8 cellular contexts compared by ENCODE assay signal in genomic region chr14:88492272-88493089, GRCh38.
DNase-seq lines count a peak whose midpoint lies in the region; ATAC-seq and TF ChIP-seq lines count a peak whose summit lies in the region.

No MANE protein-coding gene starts in this region.

- no peak overlapping the region for H3K4me3 Mint-ChIP-seq in CD4-positive, alpha-beta memory T cell
- peak overlapping the region; percentile 44 for H3K4me3 Mint-ChIP-seq in dendritic cell treated with granulocyte-macrophage colony-stimulating factor and Interleukin-4, amounts not matched to agents 40 ng/mL and 50 ng/mL, for 4 days

- no peak overlapping the region for H3K4me3 ChIP-seq in CD4-positive, alpha-beta memory T cell (ENCODE audit: low read length in 2 of 2)
- H3K4me3 ChIP-seq in lower leg skin (ENCODE audit: low read depth, poor library complexity, severe bottlenecking), result no peak overlapping the region

- no peaks in the 10 kb centered on the region for H3K9me3 Mint-ChIP-seq in CD4-positive, alpha-beta memory T cell
- H3K9me3 Mint-ChIP-seq in dendritic cell treated with granulocyte-macrophage colony-stimulating factor and Interleukin-4, amounts not matched to agents 40 ng/mL and 50 ng/mL, for 4 days, result no peaks in the 10 kb centered on the region

- peak overlapping the region in 1 of 7 donors; percentile 15 for H3K27ac Mint-ChIP-seq in CD4-positive, alpha-beta memory T cell
- H3K27ac Mint-ChIP-seq in dendritic cell treated with granulocyte-macrophage colony-stimulating factor and Interleukin-4, amounts not matched to agents 40 ng/mL and 50 ng/mL, for 4 days, result no peak overlapping the region

- CTCF ChIA-PET in CD4-positive, alpha-beta memory T cell (lab: Charles Lee; ENCODE audit: partially characterized antibody), result interaction anchor here (0.7 to 2.1 kb wide), 9 partner anchors 10 to 547 kb away, joined by 3 to 6 read pairs (median 3); no protein-coding TSS in a partner anchor

- no peak overlapping the region for H3K27ac ChIP-seq in CD4-positive, alpha-beta memory T cell (ENCODE audit: low read depth, low read length)

- TF ChIP-seq CTCF in lower leg skin (IDR thresholded peaks at IDR 0.05), result peak in 1 of 3 donors; percentile 81

- H3K27me3 ChIP-seq in CD4-positive, alpha-beta memory T cell (ENCODE audit: insufficient read depth, low read length), result no peaks in the 10 kb centered on the region

- ATAC-seq in HG03342 (IDR thresholded peaks at IDR 0.05; ENCODE audit: unreplicated experiment), result peak; percentile 94

- 58 to 59% methylated on average over 12 of the region's 12 CpGs for WGBS in lower leg skin, 2 donors

- intact Hi-C loops in CD4-positive, alpha-beta memory T cell (cut with micrococcal nuclease), result loop anchor here (2.0 kb wide), 2 partner anchors 64 to 1422 kb away; no protein-coding TSS in a partner anchor
- intact Hi-C loops in dendritic cell treated with granulocyte-macrophage colony-stimulating factor and Interleukin-4, amounts not matched to agents 40 ng/mL and 50 ng/mL, for 4 days (cut with micrococcal nuclease), result loop anchor here (2.0 to 5.0 kb wide), 3 partner anchors 68 to 1425 kb away; no protein-coding TSS in a partner anchor
- intact Hi-C loops in lower leg skin (cut with DNase I; ENCODE audit: low total_unique reads), result no loop called here

- H3K4me1 Mint-ChIP-seq in CD4-positive, alpha-beta memory T cell, result no peaks in the 10 kb centered on the region
- H3K4me1 Mint-ChIP-seq in dendritic cell treated with granulocyte-macrophage colony-stimulating factor and Interleukin-4, amounts not matched to agents 40 ng/mL and 50 ng/mL, for 4 days (ENCODE audit: low read depth), result peaks cover 6% of the 10 kb centered on the region

- DNase-seq in CD4-positive, alpha-beta memory T cell, result peak; percentile 53 to 65 (median 56)
- DNase-seq in GM19240 (ENCODE audit: insufficient read length, low spot score) (peak; percentile 46), NCI-H524 (lab: John Stamatoyannopoulos, UW) (peak; percentile 75 to 93), lower leg skin (ENCODE audit: low spot score in 2 of 2) (peak; percentile 77 to 88)
- DNase-seq in activated CD4-positive, alpha-beta T cell treated with anti-CD3 and anti-CD28 coated beads for 48 hours, result peak; percentile 75
- peak; percentile 17 for DNase-seq in stimulated activated CD8-positive, alpha-beta memory T cell treated with anti-CD3 and anti-CD28 coated beads, Interleukin-12 subunit alpha, Interleukin-12 subunit beta, amount 100 ng/mL, for 24 hours (ENCODE audit: extremely low read depth)

- H3K27me3 Mint-ChIP-seq in CD4-positive, alpha-beta memory T cell, result peaks cover 1 to 3% of the 10 kb centered on the region in 2 donors
- peaks cover 4% of the 10 kb centered on the region for H3K27me3 Mint-ChIP-seq in dendritic cell treated with granulocyte-macrophage colony-stimulating factor and Interleukin-4, amounts not matched to agents 40 ng/mL and 50 ng/mL, for 4 days

- POLR2A ChIA-PET in CD4-positive, alpha-beta memory T cell (lab: Charles Lee; ENCODE audit: partially characterized antibody), result no interaction called here

- no peaks in the 10 kb centered on the region for H3K36me3 Mint-ChIP-seq in CD4-positive, alpha-beta memory T cell
- no peaks in the 10 kb centered on the region for H3K36me3 Mint-ChIP-seq in dendritic cell treated with granulocyte-macrophage colony-stimulating factor and Interleukin-4, amounts not matched to agents 40 ng/mL and 50 ng/mL, for 4 days (ENCODE audit: low read depth)

- no peaks in the 10 kb centered on the region for H3K36me3 ChIP-seq in CD4-positive, alpha-beta memory T cell (ENCODE audit: insufficient read depth, low read length)

- no peak for TF ChIP-seq POLR2A in lower leg skin (IDR thresholded peaks at IDR 0.05)

- no peaks in the 10 kb centered on the region for H3K4me1 ChIP-seq in CD4-positive, alpha-beta memory T cell (ENCODE audit: insufficient read depth, low read length)

- H3K9me3 ChIP-seq in CD4-positive, alpha-beta memory T cell (ENCODE audit: control insufficient read depth in 1 of 2, low read length in 2 of 2), result no peaks in the 10 kb centered on the region

Comparison
In these comparisons a context has a peak if more than half of its experiments do, and no peak if none do; other contexts are left out.
1. DNase-seq: peak in every context shown above with its lines; median percentile 84 in NCI-H524; 82 in lower leg skin; 75 in activated CD4-positive, alpha-beta T cell treated with anti-CD3 and anti-CD28 coated beads for 48 hours; 56 in CD4-positive, alpha-beta memory T cell; 46 in GM19240; 17 in stimulated activated CD8-positive, alpha-beta memory T cell treated with anti-CD3 and anti-CD28 coated beads, Interleukin-12 subunit alpha, Interleukin-12 subunit beta, amount 100 ng/mL, for 24 hours.